In genomic region chr15:69265347-69265955, GRCh38 we compare ENCODE assay signal across 1 cellular context.
TF ChIP-seq lines count a peak whose summit lies in the region.

No MANE protein-coding gene starts in this region.

TF ChIP-seq in liver, 16 proteins besides CTCF, POLR2A, EP300 and RAD21 (continued from another document):
- TF ChIP-seq ZBTB33 (IDR thresholded peaks at IDR 0.05) = no peak
- TF ChIP-seq REST (IDR thresholded peaks at IDR 0.05) = no peak
- TF ChIP-seq NR2F2 (IDR thresholded peaks at IDR 0.05) = no peak
